10 cellular contexts compared by ENCODE assay signal in genomic region chr3:120498947-120499346, GRCh38. TPM values are rescaled to one million over a fixed set of nuclear protein-coding genes. Genes with fewer than 3 reads are reported as not detected.
A peak's percentile ranks its signal among the peaks of the same experiment; 100 is the strongest.
DNase-seq lines count a peak whose midpoint lies in the region; ATAC-seq and TF ChIP-seq lines count a peak whose summit lies in the region.
"Had no signal": no experiment of that assay in that cellular context is flagged by ENCODE, and none has a peak within 500 bp of the region (broad histone marks: within the 10 kb centered on the region; RNA-seq: fewer than 3 reads in every experiment).

No MANE protein-coding gene starts in this region.

- no peak overlapping the region for H2AFZ ChIP-seq in MM.1S (ENCODE audit: low read length)

- CTCF ChIA-PET in MCF 10A (lab: Yijun Ruan, JAX) = interaction anchor here (0.6 to 1.3 kb wide), 6 partner anchors 11 to 262 kb away, joined by 3 to 7 read pairs (median 3); no protein-coding TSS in a partner anchor

- no peaks in the 10 kb centered on the region for H3K79me2 ChIP-seq in MM.1S (ENCODE audit: low read length)

- POLR2A ChIA-PET in MCF 10A (lab: Yijun Ruan, JAX) = interaction anchor here (0.8 to 1.5 kb wide), 2 partner anchors 12 to 60 kb away, joined by 3 read pairs; no protein-coding TSS in a partner anchor

- no peak overlapping the region for H3K4me2 ChIP-seq in MM.1S (ENCODE audit: low read depth, low read length)

- H3K9me2 ChIP-seq in MM.1S (replicated peaks; ENCODE audit: insufficient read depth, low read length) = no peaks in the 10 kb centered on the region

- peaks cover 4% of the 10 kb centered on the region for H3K9me3 Mint-ChIP-seq in MCF 10A (ENCODE audit: unreplicated experiment)

- no peaks in the 10 kb centered on the region for H3K27me3 Mint-ChIP-seq in MCF 10A (ENCODE audit: insufficient read depth, unreplicated experiment)

- no peak overlapping the region for H3K9ac ChIP-seq in MM.1S (ENCODE audit: low read length)

- TF ChIP-seq CTCF in HFF-Myc (IDR thresholded peaks at IDR 0.05; ENCODE audit: low read depth, low read length, missing control alignments) (no peak), MCF 10A (IDR thresholded peaks at IDR 0.05; ENCODE audit: unreplicated experiment) (no peak), thoracic aorta (IDR thresholded peaks at IDR 0.05) (no peak), MM.1S (IDR thresholded peaks at IDR 0.05; ENCODE audit: low read length) (no peak)

- H3K36me3 ChIP-seq in thoracic aorta (no peaks in the 10 kb centered on the region), MM.1S (replicated peaks; ENCODE audit: insufficient read depth, low read length) (no peaks in the 10 kb centered on the region)

- peaks cover 25% of the 10 kb centered on the region for H3K4me1 Mint-ChIP-seq in MCF 10A (ENCODE audit: insufficient read depth, unreplicated experiment)

- no peak overlapping the region for H3K4me3 ChIP-seq in HFF-Myc (replicated peaks; ENCODE audit: low read depth, low read length)
- no peak overlapping the region for H3K4me3 ChIP-seq in thoracic aorta
- H3K4me3 ChIP-seq in MM.1S (ENCODE audit: low read length) = no peak overlapping the region

- H3K27ac ChIP-seq in thoracic aorta (peak overlapping the region; percentile 21 to 37), MM.1S (ENCODE audit: low read length) (no peak overlapping the region)

- H4K20me1 ChIP-seq in MM.1S (ENCODE audit: insufficient read depth, low read length) = no peaks in the 10 kb centered on the region

- peaks cover 17 to 33% of the 10 kb centered on the region in 2 donors for H3K4me1 ChIP-seq in thoracic aorta (ENCODE audit: control insufficient read depth in 1 of 2, low read depth in 2 of 2)
- no peaks in the 10 kb centered on the region for H3K4me1 ChIP-seq in MM.1S (ENCODE audit: low read length)

- no peak overlapping the region for H3K27ac Mint-ChIP-seq in MCF 10A (ENCODE audit: low read depth, unreplicated experiment)

- DNase-seq in HFF-Myc (ENCODE audit: extremely low read depth, low read depth) (peak; percentile 95), MCF 10A (ENCODE audit: unreplicated experiment) (peak; percentile 85), iris pigment epithelial cell (ENCODE audit: low read depth) (peak; percentile 100), thoracic aorta (ENCODE audit: low spot score) (no peak), NCI-H69 (lab: John Stamatoyannopoulos, UW) (no peak), MM.1S (no peak)
- no peak for DNase-seq in activated CD4-positive, alpha-beta T cell treated with anti-CD3 and anti-CD28 coated beads, Interleukin-2, amount 50 U/mL, for 4 hours
- DNase-seq: NCI-H526; stimulated activated CD4-positive, alpha-beta T cell treated with anti-CD3 and anti-CD28 coated beads, Interleukin-15, amount 100 ng/mL, for 24 hours had no signal

- H3K4me3 Mint-ChIP-seq in MCF 10A (ENCODE audit: unreplicated experiment) = no peak overlapping the region

- no peak for ATAC-seq in thoracic aorta (ENCODE audit: insufficient number of reproducible peaks, low FRiP score, low read depth)
- no peak for ATAC-seq in HG02759 (IDR thresholded peaks at IDR 0.05; ENCODE audit: unreplicated experiment)

- H3K27me3 ChIP-seq in thoracic aorta (replicated peaks; ENCODE audit: insufficient read depth) = no peaks in the 10 kb centered on the region
- no peaks in the 10 kb centered on the region for H3K27me3 ChIP-seq in MM.1S (replicated peaks; ENCODE audit: insufficient read depth, low read length)

- H3F3A ChIP-seq in MM.1S (ENCODE audit: insufficient read depth, low read length) = no peaks in the 10 kb centered on the region

- no TSS peak for BruUV-seq in MCF 10A (replicated peaks; lab: Mats Ljungman, UMichigan)

- no peaks in the 10 kb centered on the region for H3K36me3 Mint-ChIP-seq in MCF 10A (ENCODE audit: insufficient read depth, unreplicated experiment)

- intact Hi-C loops in MCF 10A (cut with micrococcal nuclease) = no loop called here

- H3K9me3 ChIP-seq in thoracic aorta (peaks cover 5% of the 10 kb centered on the region), MM.1S (replicated peaks; ENCODE audit: insufficient read depth, low read length) (no peaks in the 10 kb centered on the region)

RNA-seq across cellular contexts. Expression of gene FSTL1, which starts 48.2 kb away (rescaled TPM):
- 49.4 and 56.4 TPM in 2 replicates for total RNA-seq in MCF 10A (2022)
- 100 to 1,000 TPM; 601 to 687 TPM for total RNA-seq in thoracic aorta

Comparison
In these comparisons a context has a peak if more than half of its experiments do, and no peak if none do; other contexts are left out.
1. DNase-seq: peak in HFF-Myc (single experiment), MCF 10A (single experiment) and iris pigment epithelial cell (single experiment); none in thoracic aorta (single experiment), activated CD4-positive, alpha-beta T cell treated with anti-CD3 and anti-CD28 coated beads, Interleukin-2, amount 50 U/mL, for 4 hours (0 of 2), NCI-H69 (single experiment) and MM.1S (single experiment).
2. RNA of gene FSTL1, which starts 48.2 kb away (total RNA-seq): 601 to 687 TPM in thoracic aorta; 49.4 to 56.4 TPM in MCF 10A; every median in the first group is over 10 times any median in the second.